Comparison of ENCODE assay signal across 19 cellular contexts in genomic region chr2:18701546-18701945, GRCh38.
"Had no signal": no experiment of that assay in that cellular context is flagged by ENCODE, and none has a peak within 500 bp of the region (broad histone marks: within the 10 kb centered on the region; RNA-seq: fewer than 3 reads in every experiment).

No MANE protein-coding gene starts in this region.

- H3K36me3 ChIP-seq: colonic mucosa, gastroesophageal sphincter, left ventricle myocardium inferior, lower lobe of right lung, stomach, thoracic aorta, transverse colon had no signal

- H3K4me1 ChIP-seq: colonic mucosa, lower lobe of right lung, stomach, transverse colon had no signal

- H3K9me3 ChIP-seq: colonic mucosa, gastroesophageal sphincter, left ventricle myocardium inferior, lower lobe of right lung, stomach, transverse colon had no signal

- H3K4me3 ChIP-seq: colonic mucosa, gastroesophageal sphincter, left ventricle myocardium inferior, lower lobe of right lung, stomach, thoracic aorta, transverse colon had no signal

- H3K27ac ChIP-seq: colonic mucosa, left ventricle myocardium inferior, lower lobe of right lung, stomach, thoracic aorta, transverse colon had no signal

- H3K27me3 ChIP-seq: colonic mucosa, gastroesophageal sphincter, stomach, transverse colon had no signal

- ATAC-seq: gastroesophageal sphincter, lower lobe of right lung had no signal

- DNase-seq: colonic mucosa; effector CD4-positive, alpha-beta T cell; endodermal cell; erythroblast; glutamatergic neuron; islet precursor cell; left ventricle myocardium inferior; lower lobe of right lung; mesendoderm; naive B cell; occipital lobe; small intestine; stimulated activated CD4-positive, alpha-beta T cell treated with anti-CD3 and anti-CD28 coated beads, Interleukin-12 subunit alpha, Interleukin-12 subunit beta, amount 100 ng/mL, for 4 hours; stimulated activated naive CD4-positive, alpha-beta T cell; stomach; substantia nigra; transverse colon had no signal
